Comparison of ENCODE assay signal across 9 cellular contexts in genomic region chr5:74206571-74207550, GRCh38.
A peak's percentile ranks its signal among the peaks of the same experiment; 100 is the strongest.
DNase-seq lines count a peak whose midpoint lies in the region; ATAC-seq and TF ChIP-seq lines count a peak whose summit lies in the region.
"Had no signal": no experiment of that assay in that cellular context is flagged by ENCODE, and none has a peak within 500 bp of the region (broad histone marks: within the 10 kb centered on the region; RNA-seq: fewer than 3 reads in every experiment).

No MANE protein-coding gene starts in this region.

- no peaks in the 10 kb centered on the region for H3K9me3 Mint-ChIP-seq in activated CD4-positive, alpha-beta memory T cell treated with anti-CD3 and anti-CD28 coated beads, Interleukin-2, amount 10 ng/mL, durations not matched to agents 7 days and 5 days

- peaks cover 15% of the 10 kb centered on the region for H3K27me3 Mint-ChIP-seq in activated CD4-positive, alpha-beta memory T cell treated with anti-CD3 and anti-CD28 coated beads, Interleukin-2, amount 10 ng/mL, durations not matched to agents 7 days and 5 days

- no peaks in the 10 kb centered on the region for H3K36me3 Mint-ChIP-seq in activated CD4-positive, alpha-beta memory T cell treated with anti-CD3 and anti-CD28 coated beads, Interleukin-2, amount 10 ng/mL, durations not matched to agents 7 days and 5 days (ENCODE audit: low read depth)

- no peak overlapping the region for H3K27ac Mint-ChIP-seq in activated CD4-positive, alpha-beta memory T cell treated with anti-CD3 and anti-CD28 coated beads, Interleukin-2, amount 10 ng/mL, durations not matched to agents 7 days and 5 days

- intact Hi-C loops in ascending aorta (cut with DNase I) (loop anchor here (10.0 kb wide), 1 partner anchor 302 kb away; no protein-coding TSS in a partner anchor), lower lobe of right lung (cut with DNase I) (no loop called here)

- ATAC-seq in lower lobe of right lung, result peak; percentile 49 to 88
- ATAC-seq in HG03354 (IDR thresholded peaks at IDR 0.05; ENCODE audit: poor library complexity, severe bottlenecking, unreplicated experiment), result no peak
- no peak for ATAC-seq in GM21825 (IDR thresholded peaks at IDR 0.05; ENCODE audit: unreplicated experiment)

- TF ChIP-seq CTCF in ascending aorta (IDR thresholded peaks at IDR 0.05), result no peak
- no peak for TF ChIP-seq CTCF in lower lobe of right lung (IDR thresholded peaks at IDR 0.05)

- H3K27ac ChIP-seq in ascending aorta, result peak overlapping the region; percentile 48 to 57
- no peak overlapping the region for H3K27ac ChIP-seq in lower lobe of right lung
- H3K27ac ChIP-seq: BLaER1 had no signal

- H3K4me3 ChIP-seq in ascending aorta (no peak overlapping the region), lower lobe of right lung (no peak overlapping the region)
- H3K4me3 ChIP-seq: BLaER1 had no signal

- POLR2A ChIA-PET in activated CD4-positive, alpha-beta memory T cell treated with anti-CD3 and anti-CD28 coated beads, Interleukin-2, amount 10 ng/mL, durations not matched to agents 7 days and 5 days (lab: Charles Lee), result no interaction called here

- H3K4me1 ChIP-seq in ascending aorta, result peaks cover 0 to 11% of the 10 kb centered on the region in 2 donors
- H3K4me1 ChIP-seq in lower lobe of right lung, result peaks cover 10% of the 10 kb centered on the region

- CTCF ChIA-PET in activated CD4-positive, alpha-beta memory T cell treated with anti-CD3 and anti-CD28 coated beads, Interleukin-2, amount 10 ng/mL, durations not matched to agents 7 days and 5 days (lab: Charles Lee), result no interaction called here

- peaks cover 6% of the 10 kb centered on the region for H3K4me1 Mint-ChIP-seq in activated CD4-positive, alpha-beta memory T cell treated with anti-CD3 and anti-CD28 coated beads, Interleukin-2, amount 10 ng/mL, durations not matched to agents 7 days and 5 days

- H3K27me3 ChIP-seq in ascending aorta (no peaks in the 10 kb centered on the region), lower lobe of right lung (ENCODE audit: low read depth) (no peaks in the 10 kb centered on the region)
- H3K27me3 ChIP-seq: BLaER1 had no signal

- DNase-seq in AG08396 (ENCODE audit: low spot score), result peak; percentile 46
- DNase-seq in NCI-H187 (lab: John Stamatoyannopoulos, UW), result peak; percentile 54 to 61
- DNase-seq in ascending aorta (ENCODE audit: low spot score in 2 of 2), result peak in 1 of 2 donors; percentile 72
- peak; percentile 63 for DNase-seq in lower lobe of right lung
- DNase-seq in NCI-H82 (lab: John Stamatoyannopoulos, UW), result no peak
- no peak for DNase-seq in activated CD4-positive, alpha-beta memory T cell treated with anti-CD3 and anti-CD28 coated beads, Interleukin-2, amount 10 ng/mL, durations not matched to agents 7 days and 5 days

- H3K36me3 ChIP-seq in ascending aorta (no peaks in the 10 kb centered on the region), lower lobe of right lung (no peaks in the 10 kb centered on the region)
- H3K36me3 ChIP-seq: BLaER1 had no signal

- H3K4me3 Mint-ChIP-seq in activated CD4-positive, alpha-beta memory T cell treated with anti-CD3 and anti-CD28 coated beads, Interleukin-2, amount 10 ng/mL, durations not matched to agents 7 days and 5 days, result no peak overlapping the region

- H3K9me3 ChIP-seq in ascending aorta (no peaks in the 10 kb centered on the region), lower lobe of right lung (no peaks in the 10 kb centered on the region)
- H3K9me3 ChIP-seq: BLaER1 had no signal

Comparison
In these comparisons a context has a peak if more than half of its experiments do, and no peak if none do; other contexts are left out.
1. DNase-seq: peak in AG08396 (single experiment), NCI-H187 (2 of 2) and lower lobe of right lung (single experiment); none in NCI-H82 (single experiment) and activated CD4-positive, alpha-beta memory T cell treated with anti-CD3 and anti-CD28 coated beads, Interleukin-2, amount 10 ng/mL, durations not matched to agents 7 days and 5 days (single experiment).
2. ATAC-seq: peak in lower lobe of right lung (2 of 2); none in HG03354 (single experiment) and GM21825 (single experiment).